Comparison of ENCODE assay signal across 1 cellular context in genomic region chr4:72567821-72568620, GRCh38.
TF ChIP-seq lines count a peak whose summit lies in the region.

No MANE protein-coding gene starts in this region.

TF ChIP-seq in WTC11, 78 proteins besides CTCF, POLR2A, EP300 and RAD21 (continued from another document):
- TF ChIP-seq MYBL2 (CRISPR knock-in tag; IDR thresholded peaks at IDR 0.05): no peak; the same call in 1 of the 2 replicates
- no peak for TF ChIP-seq CDX4 (CRISPR knock-in tag; IDR thresholded peaks at IDR 0.05; ENCODE audit: borderline replicate concordance)
